16 cellular contexts compared by ENCODE assay signal in the genomic region with DNA sequence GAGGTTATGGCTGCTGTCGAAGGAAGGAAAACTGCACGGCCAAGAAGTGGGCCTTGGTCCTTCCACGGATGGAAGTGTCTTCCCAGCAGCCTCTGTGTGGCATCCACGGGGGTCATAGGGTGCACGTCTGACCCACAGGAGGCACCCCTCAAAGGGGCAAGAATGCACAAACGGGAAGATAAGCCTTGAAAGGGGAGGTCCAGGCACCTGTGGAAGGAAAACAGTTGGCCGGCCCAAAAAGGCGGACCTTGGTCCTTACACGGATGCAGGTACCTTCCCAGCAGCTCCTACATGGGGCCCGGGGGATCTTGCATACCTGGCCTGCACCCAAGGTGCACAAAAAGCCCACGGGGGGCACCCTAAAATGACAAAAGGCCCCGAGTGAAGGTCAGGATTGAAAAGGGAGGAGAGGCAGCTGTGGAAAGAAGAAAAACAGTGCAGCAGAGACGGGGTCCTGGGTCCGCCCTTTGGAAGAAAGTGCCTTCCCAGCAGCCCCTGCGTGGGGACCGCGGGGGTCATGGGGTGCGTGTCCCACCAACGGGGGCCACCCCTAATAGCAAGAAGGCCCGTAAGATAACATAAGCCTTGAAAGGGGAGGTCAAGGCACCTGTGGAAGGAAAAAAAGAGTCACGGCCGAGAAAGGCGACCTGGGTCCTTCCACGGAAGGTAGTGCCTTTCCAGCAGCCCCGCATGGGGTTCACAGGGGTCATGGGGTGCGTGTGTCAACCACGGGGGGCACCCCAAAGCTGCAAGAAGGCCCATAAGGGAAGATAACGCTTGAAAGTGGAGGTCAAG.
DNase-seq lines count a peak whose midpoint lies in the region; ATAC-seq, FAIRE-seq and TF ChIP-seq lines count a peak whose summit lies in the region.
"Had no signal": no experiment of that assay in that cellular context is flagged by ENCODE, and none has a peak within 500 bp of the region (broad histone marks: within the 10 kb centered on the region; RNA-seq: fewer than 3 reads in every experiment).

No MANE protein-coding gene starts in this region.

- CTCF ChIA-PET in SK-N-SH (lab: Yijun Ruan, JAX) (no interaction called here), HepG2 (lab: Yijun Ruan, JAX; ENCODE audit: low intra/inter-chr PET ratio, low total read pairs) (no interaction called here)

- DNase-seq in BE2C = peak; percentile 0
- DNase-seq in SK-N-SH = no peak
- DNase-seq in kidney = peak; percentile 36
- peak; percentile 49 for DNase-seq in sigmoid colon
- DNase-seq in HepG2 (ENCODE audit: low spot score) = no peak
- DNase-seq in NCI-H1417 (lab: John Stamatoyannopoulos, UW) = no peak
- no peak for DNase-seq in activated CD8-positive, alpha-beta memory T cell treated with anti-CD3 and anti-CD28 coated beads, Interleukin-2, amount 50 U/mL, for 48 hours
- DNase-seq: COR-L47, GF-D8, NCI-H1417 treated with DMSO at 0.1 percent for 48 hours, NCI-H2029 treated with DMSO at 0.1 percent for 48 hours, NCI-H2171 treated with DMSO at 0.1 percent for 48 hours, NCI-H446 treated with DMSO at 0.1 percent for 48 hours, OCI-M1 had no signal

- H3K9me3 ChIP-seq in BE2C = no peaks in the 10 kb centered on the region; the same call in 1 of the 2 replicates
- H3K9me3 ChIP-seq in SK-N-SH = no peaks in the 10 kb centered on the region
- peaks cover 0 to under 1% of the 10 kb centered on the region in 2 donors for H3K9me3 ChIP-seq in kidney (ENCODE audit: control insufficient read depth in 1 of 2, low read length in 2 of 2)
- peaks cover 0 to 20% (median 0%) of the 10 kb centered on the region in 4 donors for H3K9me3 ChIP-seq in sigmoid colon
- H3K9me3 ChIP-seq in HepG2 (ENCODE audit: low read length) = no peaks in the 10 kb centered on the region

- H3K4me3 ChIP-seq in BE2C (ENCODE audit: low read depth, low read length) = no peak overlapping the region
- no peak overlapping the region; a peak in 1 of 4 replicates for H3K4me3 ChIP-seq in SK-N-SH (ENCODE audit: low read depth in 2 of 2, low read length in 1 of 2)
- no peak overlapping the region for H3K4me3 ChIP-seq in kidney (ENCODE audit: low read length in 2 of 2)
- no peak overlapping the region for H3K4me3 ChIP-seq in sigmoid colon
- no peak overlapping the region for H3K4me3 ChIP-seq in HepG2 (replicated peaks in 1 of 3; ENCODE audit: insufficient read depth in 1 of 3, low read depth in 2 of 3, low read length in 3 of 3)

- H4K20me1 ChIP-seq in SK-N-SH (ENCODE audit: insufficient read depth) = no peaks in the 10 kb centered on the region
- no peaks in the 10 kb centered on the region for H4K20me1 ChIP-seq in HepG2 (ENCODE audit: insufficient read depth, low read length)

- H3K4me1 ChIP-seq in BE2C (no peaks in the 10 kb centered on the region), SK-N-SH (ENCODE audit: control insufficient read depth in 1 of 2, insufficient read depth in 2 of 2, low read depth in 1 of 2, low read length in 1 of 2) (no peaks in the 10 kb centered on the region), kidney (ENCODE audit: control insufficient read depth in 1 of 2, insufficient read depth in 1 of 2, low read depth in 1 of 2, low read length in 2 of 2) (no peaks in the 10 kb centered on the region), sigmoid colon (no peaks in the 10 kb centered on the region), HepG2 (ENCODE audit: insufficient read depth, low read length) (no peaks in the 10 kb centered on the region)

- H3K79me2 ChIP-seq in SK-N-SH (ENCODE audit: insufficient read depth) (no peaks in the 10 kb centered on the region), HepG2 (ENCODE audit: insufficient read depth, low read length) (no peaks in the 10 kb centered on the region)

- no TSS peak for BruUV-seq in HepG2 (replicated peaks; lab: Mats Ljungman, UMichigan)

- H3K9ac ChIP-seq in SK-N-SH (no peak overlapping the region), kidney (ENCODE audit: low read length in 2 of 2) (no peak overlapping the region), HepG2 (ENCODE audit: insufficient read depth, low read depth, low read length) (no peak overlapping the region)

- no peak for TF ChIP-seq POLR2A in sigmoid colon (IDR thresholded peaks at IDR 0.05)
- TF ChIP-seq POLR2A in HepG2 (IDR thresholded peaks at IDR 0.05; ENCODE audit: insufficient read depth in 1 of 2, low read depth in 2 of 2, low read length in 2 of 2) = no peak

- intact Hi-C loops in kidney (cut with DNase I) (no loop called here), sigmoid colon (cut with DNase I) (no loop called here), HepG2 (cut with micrococcal nuclease; ENCODE audit: unreplicated experiment) (no loop called here)

- no peaks in the 10 kb centered on the region for H3K9me2 ChIP-seq in SK-N-SH

- FAIRE-seq in kidney (lab: Jason Lieb, UNC) (no peak), HepG2 (lab: Jason Lieb, UNC) (no peak)
- FAIRE-seq: GM12892 had no signal

- WGBS in SK-N-SH (ENCODE audit: low lambda C conversion rate) = 10% methylated on average over 28 of the region's 28 CpGs
- 83 to 88% methylated on average over 28 of the region's 28 CpGs for WGBS in sigmoid colon, 2 donors
- 16% methylated on average over 27 of the region's 28 CpGs for WGBS in HepG2 (ENCODE audit: low lambda C conversion rate)

- H3K27ac ChIP-seq in SK-N-SH (ENCODE audit: low read depth in 2 of 2, low read length in 1 of 2) = no peak overlapping the region
- H3K27ac ChIP-seq in kidney (ENCODE audit: low read depth in 2 of 2, low read length in 2 of 2) = no peak overlapping the region
- H3K27ac ChIP-seq in sigmoid colon = no peak overlapping the region
- H3K27ac ChIP-seq in HepG2 (ENCODE audit: extremely low read length, insufficient read depth, low read length) = no peak overlapping the region
- H3K27ac ChIP-seq: RWPE1 had no signal

- in situ Hi-C loops in HepG2 (cut with HindIII; ENCODE audit: extremely low pct_ligation_motif_present, low pct_unique_long_range_greater_than_20kb) = no loop called here

- no peak for ATAC-seq in HepG2

- TF ChIP-seq CTCF in BE2C (IDR thresholded peaks at IDR 0.05; ENCODE audit: low read depth, low read length) = no peak
- TF ChIP-seq CTCF in SK-N-SH (IDR thresholded peaks at IDR 0.05) = no peak
- no peak for TF ChIP-seq CTCF in kidney (IDR thresholded peaks at IDR 0.05; ENCODE audit: borderline replicate concordance, extremely low read depth, insufficient read depth)
- TF ChIP-seq CTCF in sigmoid colon (IDR thresholded peaks at IDR 0.05) = no peak
- TF ChIP-seq CTCF in HepG2 (CRISPR knock-in tag; IDR thresholded peaks at IDR 0.05) = no peak

- TF ChIP-seq RAD21 in SK-N-SH (IDR thresholded peaks at IDR 0.05; ENCODE audit: low read length) (no peak), HepG2 (CRISPR knock-in tag; IDR thresholded peaks at IDR 0.05) (no peak)

- no peaks in the 10 kb centered on the region for H3K36me3 ChIP-seq in BE2C
- no peaks in the 10 kb centered on the region for H3K36me3 ChIP-seq in SK-N-SH (replicated peaks in 1 of 2; ENCODE audit: control insufficient read depth in 1 of 2, insufficient read depth in 2 of 2, low read length in 1 of 2)
- H3K36me3 ChIP-seq in kidney (ENCODE audit: control insufficient read depth in 1 of 2, insufficient read depth in 2 of 2, low read length in 2 of 2) = no peaks in the 10 kb centered on the region
- H3K36me3 ChIP-seq in sigmoid colon = no peaks in the 10 kb centered on the region
- no peaks in the 10 kb centered on the region for H3K36me3 ChIP-seq in HepG2 (replicated peaks in 1 of 2; ENCODE audit: control insufficient read depth in 1 of 2, insufficient read depth in 2 of 2, low read length in 2 of 2)

- H3K27me3 ChIP-seq in BE2C (no peaks in the 10 kb centered on the region), SK-N-SH (ENCODE audit: insufficient read depth) (peaks cover 91% of the 10 kb centered on the region), sigmoid colon (peaks cover 0 to 7% (median 0%) of the 10 kb centered on the region in 3 donors), HepG2 (ENCODE audit: control insufficient read depth in 1 of 2, insufficient read depth in 2 of 2, low read length in 2 of 2) (peaks cover 5 to 43% of the 10 kb centered on the region in 2 experiments; a peak in 3 of 5 replicates)

- POLR2A ChIA-PET in SK-N-SH (lab: Yijun Ruan, JAX) = no interaction called here
- POLR2A ChIA-PET in HepG2 (lab: Yijun Ruan, JAX) = no interaction called here

- no peaks in the 10 kb centered on the region for H3F3A ChIP-seq in SK-N-SH (replicated peaks; ENCODE audit: insufficient read depth)

- H2AFZ ChIP-seq in SK-N-SH (ENCODE audit: low read depth) = no peak overlapping the region
- H2AFZ ChIP-seq in HepG2 (ENCODE audit: low read length) = no peak overlapping the region

- H3K4me2 ChIP-seq in SK-N-SH (peak overlapping the region; percentile 76), HepG2 (ENCODE audit: low read depth, low read length) (no peak overlapping the region)

- no peak for TF ChIP-seq EP300 in SK-N-SH (IDR thresholded peaks at IDR 0.05; ENCODE audit: borderline replicate concordance in 1 of 2, low read depth in 1 of 2, low read length in 1 of 2)
- TF ChIP-seq EP300 in sigmoid colon (IDR thresholded peaks at IDR 0.05) = no peak
- TF ChIP-seq EP300 in HepG2 (IDR thresholded peaks at IDR 0.05; ENCODE audit: low read depth in 2 of 2, low read length in 2 of 2) = no peak
- no peak for TF ChIP-seq EP300 in HepG2 (CRISPR knock-in tag; IDR thresholded peaks at IDR 0.05; ENCODE audit: borderline replicate concordance)

TF ChIP-seq in SK-N-SH, 30 proteins besides CTCF, POLR2A, EP300 and RAD21 (continues in another document):
- TF ChIP-seq TAF1 (IDR thresholded peaks at IDR 0.05; ENCODE audit: borderline replicate concordance, low read depth, low read length) (no peak), RFX5 (IDR thresholded peaks at IDR 0.05; ENCODE audit: low read length) (no peak), FOSL2 (IDR thresholded peaks at IDR 0.05; ENCODE audit: borderline replicate concordance, low read depth) (no peak)
- TF ChIP-seq, protein P1, sequence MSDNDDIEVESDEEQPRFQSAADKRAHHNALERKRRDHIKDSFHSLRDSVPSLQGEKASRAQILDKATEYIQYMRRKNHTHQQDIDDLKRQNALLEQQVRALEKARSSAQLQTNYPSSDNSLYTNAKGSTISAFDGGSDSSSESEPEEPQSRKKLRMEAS (IDR thresholded peaks at IDR 0.05; ENCODE audit: low read depth) = no peak

TF ChIP-seq in HepG2, 621 proteins besides CTCF, POLR2A, EP300 and RAD21 (continues in another document):
- TF ChIP-seq TBX2 (CRISPR knock-in tag; IDR thresholded peaks at IDR 0.05; ENCODE audit: borderline replicate concordance) (no peak), PREB (CRISPR knock-in tag; IDR thresholded peaks at IDR 0.05) (no peak), ZNF672 (CRISPR knock-in tag; IDR thresholded peaks at IDR 0.05) (no peak)

Comparison
In these comparisons a context has a peak if more than half of its experiments do, and no peak if none do; other contexts are left out.
1. DNase-seq: peak in BE2C (single experiment), kidney (single experiment) and sigmoid colon (single experiment); none in SK-N-SH (single experiment), HepG2 (single experiment), NCI-H1417 (0 of 3) and activated CD8-positive, alpha-beta memory T cell treated with anti-CD3 and anti-CD28 coated beads, Interleukin-2, amount 50 U/mL, for 48 hours (single experiment).